Comparison of ENCODE assay signal across 1 cellular context in the genomic region with DNA sequence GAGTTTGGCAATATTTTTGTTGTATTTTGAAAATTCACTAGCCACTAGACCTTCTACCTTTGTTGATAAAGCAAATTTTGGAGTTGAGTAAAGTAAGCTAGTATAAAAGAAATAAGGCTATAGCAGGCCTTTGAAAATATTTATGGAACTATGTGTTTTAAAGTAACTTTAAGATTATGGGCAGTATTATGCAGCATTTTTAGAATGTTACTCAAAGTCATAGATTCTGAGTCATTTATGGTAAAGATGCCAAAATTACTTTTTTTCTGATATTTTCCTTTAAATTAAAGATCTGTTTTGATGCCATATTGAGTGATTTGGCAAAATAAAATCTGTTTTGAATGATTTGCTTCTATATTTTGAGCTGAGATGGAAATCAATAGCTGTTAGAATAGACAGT.
TF ChIP-seq lines count a peak whose summit lies in the region.

No MANE protein-coding gene starts in this region.

TF ChIP-seq in GM12878, 131 proteins besides CTCF, POLR2A, EP300 and RAD21 (continued from another document):
- TF ChIP-seq, protein P1, sequence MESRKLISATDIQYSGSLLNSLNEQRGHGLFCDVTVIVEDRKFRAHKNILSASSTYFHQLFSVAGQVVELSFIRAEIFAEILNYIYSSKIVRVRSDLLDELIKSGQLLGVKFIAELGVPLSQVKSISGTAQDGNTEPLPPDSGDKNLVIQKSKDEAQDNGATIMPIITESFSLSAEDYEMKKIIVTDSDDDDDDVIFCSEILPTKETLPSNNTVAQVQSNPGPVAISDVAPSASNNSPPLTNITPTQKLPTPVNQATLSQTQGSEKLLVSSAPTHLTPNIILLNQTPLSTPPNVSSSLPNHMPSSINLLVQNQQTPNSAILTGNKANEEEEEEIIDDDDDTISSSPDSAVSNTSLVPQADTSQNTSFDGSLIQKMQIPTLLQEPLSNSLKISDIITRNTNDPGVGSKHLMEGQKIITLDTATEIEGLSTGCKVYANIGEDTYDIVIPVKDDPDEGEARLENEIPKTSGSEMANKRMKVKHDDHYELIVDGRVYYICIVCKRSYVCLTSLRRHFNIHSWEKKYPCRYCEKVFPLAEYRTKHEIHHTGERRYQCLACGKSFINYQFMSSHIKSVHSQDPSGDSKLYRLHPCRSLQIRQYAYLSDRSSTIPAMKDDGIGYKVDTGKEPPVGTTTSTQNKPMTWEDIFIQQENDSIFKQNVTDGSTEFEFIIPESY (IDR thresholded peaks at IDR 0.05) = no peak
